ENCODE assay signal across 16 cellular contexts in the genomic region with DNA sequence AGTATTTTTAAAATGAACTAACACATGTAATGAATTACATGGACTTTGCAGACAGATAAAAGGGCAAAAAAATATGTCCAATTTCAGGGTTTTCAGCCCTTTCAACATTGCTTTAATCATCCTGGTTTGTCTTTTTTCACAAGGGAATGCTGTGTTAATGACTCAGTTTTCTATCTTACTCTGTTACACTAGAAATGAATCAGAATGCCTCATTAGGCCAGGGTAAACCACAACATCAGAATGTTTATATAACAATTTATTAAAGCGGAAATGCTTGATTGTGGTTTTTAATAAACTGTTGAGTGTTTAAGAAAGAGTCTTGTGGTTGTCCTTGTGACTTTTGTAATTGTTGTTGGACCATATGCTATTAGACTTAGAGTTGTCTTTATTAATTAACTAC. TPM values are rescaled to one million over a fixed set of nuclear protein-coding genes. Genes with fewer than 3 reads are reported as not detected.
DNase-seq lines count a peak whose midpoint lies in the region; ATAC-seq and TF ChIP-seq lines count a peak whose summit lies in the region.
"Had no signal": no experiment of that assay in that cellular context is flagged by ENCODE, and none has a peak within 500 bp of the region (broad histone marks: within the 10 kb centered on the region; RNA-seq: fewer than 3 reads in every experiment).

No MANE protein-coding gene starts in this region.

- H4K8ac ChIP-seq in IMR-90 (ENCODE audit: low read depth in 2 of 2, low read length in 2 of 2) = no peak overlapping the region

- H3K14ac ChIP-seq in IMR-90 (replicated peaks; ENCODE audit: low read depth, low read length) = no peak overlapping the region

- TF ChIP-seq RAD21 in IMR-90 (IDR thresholded peaks at IDR 0.05; ENCODE audit: low read length) = peak; percentile 7; the same call in 1 of the 2 replicates

- H2AFZ ChIP-seq in IMR-90 (replicated peaks; ENCODE audit: low read length, poor library complexity) (no peak overlapping the region), mammary epithelial cell (ENCODE audit: low read depth, low read length) (no peak overlapping the region)

- DNase-seq in AG08396 (ENCODE audit: low spot score) (peak; percentile 31), IMR-90 (peak; percentile 88), mammary epithelial cell (peak; percentile 84), foreskin melanocyte (peak; percentile 86), inferior parietal cortex (ENCODE audit: extremely low spot score) (no peak), MG63 (no peak), DMS53 treated with DMSO at 0.1 percent for 48 hours (lab: John Stamatoyannopoulos, UW; ENCODE audit: unreplicated experiment) (no peak)
- DNase-seq: activated CD4-positive, alpha-beta T cell treated with anti-CD3 and anti-CD28 coated beads, Interleukin-2, amount 50 U/mL, for 4 hours; AML-193; DMS79; KG1; occipital lobe; tibial artery had no signal

- H3K36me3 ChIP-seq in IMR-90 (ENCODE audit: control insufficient read depth, insufficient read depth, low read length) (peaks cover 46% of the 10 kb centered on the region), mammary epithelial cell (ENCODE audit: insufficient read depth, low read length) (peaks cover 22% of the 10 kb centered on the region), MG63 (peaks cover 75% of the 10 kb centered on the region)

- H3K9me3 ChIP-seq in IMR-90 (ENCODE audit: control insufficient read depth, insufficient read depth, low read length) (peaks cover 2% of the 10 kb centered on the region), mammary epithelial cell (replicated peaks; ENCODE audit: insufficient read depth, low read length) (no peaks in the 10 kb centered on the region), MG63 (no peaks in the 10 kb centered on the region)
- H3K9me3 ChIP-seq: ascending aorta, tibial artery had no signal

- H3K4me3 ChIP-seq in IMR-90 (ENCODE audit: insufficient read depth, low read depth, low read length) = no peak overlapping the region
- H3K4me3 ChIP-seq in mammary epithelial cell (replicated peaks in 1 of 3; ENCODE audit: insufficient read depth in 1 of 3, low read depth in 2 of 3, low read length in 3 of 3) = no peak overlapping the region
- no peak overlapping the region for H3K4me3 ChIP-seq in MG63
- H3K4me3 ChIP-seq: ascending aorta, tibial artery had no signal

- CTCF ChIA-PET in IMR-90 (lab: Yijun Ruan, JAX) = interaction anchor here (0.8 kb wide), 1 partner anchor 18 kb away, joined by 3 read pairs; no protein-coding TSS in a partner anchor
- CTCF ChIA-PET in mammary epithelial cell (lab: Charles Lee; ENCODE audit: low non-redundant PET) = no interaction called here

- no peak overlapping the region for H3K4ac ChIP-seq in IMR-90 (ENCODE audit: low read depth, low read length)

- H2AK9ac ChIP-seq in IMR-90 (replicated peaks; ENCODE audit: low read depth, low read length, poor library complexity) = no peak overlapping the region

- peak; percentile 86 for ATAC-seq in IMR-90 (ENCODE audit: low read depth)
- ATAC-seq in HG03469 (IDR thresholded peaks at IDR 0.05; ENCODE audit: unreplicated experiment) = no peak
- ATAC-seq: Right ventricle myocardium inferior had no signal

- TF ChIP-seq CTCF in IMR-90 (conservative IDR thresholded peaks at IDR 0.05; ENCODE audit: low read depth, low read length) (no peak), mammary epithelial cell (conservative IDR thresholded peaks at IDR 0.05 in 1 of 2, IDR thresholded peaks at IDR 0.05 in 1 of 2; ENCODE audit: extremely low read depth in 1 of 2, insufficient read depth in 1 of 2, low read depth in 1 of 2, low read length in 2 of 2) (no peak)

- H3K79me2 ChIP-seq in mammary epithelial cell (ENCODE audit: insufficient read depth, low read length) = peaks cover 2% of the 10 kb centered on the region

- no peak overlapping the region for H3K4me2 ChIP-seq in IMR-90 (ENCODE audit: low read depth, low read length)
- peak overlapping the region; percentile 13 for H3K4me2 ChIP-seq in mammary epithelial cell (ENCODE audit: insufficient read depth, low read depth, low read length)

- H3K9ac ChIP-seq in IMR-90 (ENCODE audit: low read depth, low read length) (no peak overlapping the region), mammary epithelial cell (ENCODE audit: insufficient read depth, low read length) (no peak overlapping the region)

- H2BK15ac ChIP-seq in IMR-90 (ENCODE audit: low read depth, low read length) = no peak overlapping the region

- H4K20me1 ChIP-seq in IMR-90 (ENCODE audit: insufficient read depth, low read length) (no peaks in the 10 kb centered on the region), mammary epithelial cell (ENCODE audit: insufficient read depth, low read length) (no peaks in the 10 kb centered on the region)

- no peak overlapping the region for H3K18ac ChIP-seq in IMR-90 (ENCODE audit: low read depth, low read length)

- H3K27me3 ChIP-seq in IMR-90 (ENCODE audit: control insufficient read depth, insufficient read depth, low read length) = no peaks in the 10 kb centered on the region
- no peaks in the 10 kb centered on the region for H3K27me3 ChIP-seq in mammary epithelial cell (ENCODE audit: insufficient read depth, low read length)
- H3K27me3 ChIP-seq in MG63 = no peaks in the 10 kb centered on the region
- H3K27me3 ChIP-seq: ascending aorta, tibial artery had no signal

- peaks cover 4% of the 10 kb centered on the region for H3K4me1 ChIP-seq in IMR-90 (ENCODE audit: control insufficient read depth, insufficient read depth, low read length)
- peaks cover 7% of the 10 kb centered on the region for H3K4me1 ChIP-seq in mammary epithelial cell (ENCODE audit: insufficient read depth, low read length)
- H3K4me1 ChIP-seq: ascending aorta, tibial artery had no signal

- in situ Hi-C loops in IMR-90 (cut with MboI; ENCODE audit: low sequenced_read_pairs) = no loop called here
- in situ Hi-C loops in mammary epithelial cell (cut with MboI; ENCODE audit: low sequenced_read_pairs in 2 of 2) = no loop called here

- no peak for TF ChIP-seq POLR2A in IMR-90 (IDR thresholded peaks at IDR 0.05; ENCODE audit: low read depth, low read length)

- POLR2A ChIA-PET in IMR-90 (lab: Charles Lee; ENCODE audit: unreplicated experiment) = no interaction called here

- H2BK20ac ChIP-seq in IMR-90 (ENCODE audit: low read depth, low read length) = no peak overlapping the region

- H3K56ac ChIP-seq in IMR-90 (ENCODE audit: extremely low read depth, insufficient read depth, low read length) = no peak overlapping the region

- no peak overlapping the region for H3K23ac ChIP-seq in IMR-90 (ENCODE audit: low read depth, low read length)

- peak overlapping the region; percentile 86 for H2BK5ac ChIP-seq in IMR-90 (ENCODE audit: low read depth, low read length, poor library complexity, severe bottlenecking)

- no peak overlapping the region for H4K5ac ChIP-seq in IMR-90 (ENCODE audit: low read depth, low read length)

- H3K27ac ChIP-seq in IMR-90 (ENCODE audit: insufficient read depth, low read length) (no peak overlapping the region), mammary epithelial cell (ENCODE audit: insufficient read depth, low read depth, low read length) (no peak overlapping the region)
- H3K27ac ChIP-seq: ascending aorta, tibial artery had no signal

- WGBS in IMR-90 (ENCODE audit: extremely low coverage in 2 of 2, insufficient read length in 1 of 2), 2 experiments = no CpG with 5 or more reads among the region's 1 CpG
- WGBS in mammary epithelial cell (ENCODE audit: low coverage, missing lambda C conversion rate) = 5% methylated on average over 1 of the region's 1 CpG

- no peaks in the 10 kb centered on the region for H3K9me1 ChIP-seq in IMR-90 (ENCODE audit: insufficient read depth, low read length)

- H2BK120ac ChIP-seq in IMR-90 (ENCODE audit: low read depth, low read length) = no peak overlapping the region

- BruUV-seq in IMR-90 (replicated peaks; lab: Mats Ljungman, UMichigan) = no TSS peak
- no TSS peak for BruUV-seq in mammary epithelial cell (replicated peaks; lab: Mats Ljungman, UMichigan)

- H4K91ac ChIP-seq in IMR-90 (ENCODE audit: insufficient read depth, low read depth, low read length) = no peak overlapping the region

- H3K79me1 ChIP-seq in IMR-90 (ENCODE audit: low read depth in 1 of 2, low read length in 2 of 2) = peaks cover 21 to 24% of the 10 kb centered on the region in 2 experiments

- no peak overlapping the region for H2AK5ac ChIP-seq in IMR-90 (ENCODE audit: low read depth, low read length)

- intact Hi-C loops in IMR-90 (cut with micrococcal nuclease) (loop anchor here (5.0 kb wide), 1 partner anchor 117 kb away; the partner anchor contains the start of gene PRRX1), mammary epithelial cell (cut with micrococcal nuclease) (no loop called here)

- dilution Hi-C loops in IMR-90 (cut with HindIII; ENCODE audit: low sequenced_read_pairs, unreplicated experiment) = no loop called here
- dilution Hi-C loops in mammary epithelial cell (cut with HindIII; ENCODE audit: low sequenced_read_pairs) = no loop called here

TF ChIP-seq in IMR-90, 13 proteins besides CTCF, POLR2A, EP300 and RAD21 (continues in another document):
- peak; percentile 76 for TF ChIP-seq FOS (IDR thresholded peaks at IDR 0.05; ENCODE audit: low read depth, low read length)
- no peak for TF ChIP-seq CHD1 (IDR thresholded peaks at IDR 0.05; ENCODE audit: low read depth, low read length)
- no peak for TF ChIP-seq NFE2L2 (IDR thresholded peaks at IDR 0.05; ENCODE audit: low read depth, low read length)
- TF ChIP-seq CEBPB (IDR thresholded peaks at IDR 0.05; ENCODE audit: low read depth, low read length) = peak; percentile 34; the same call in 1 of the 2 replicates
- TF ChIP-seq BHLHE40 (IDR thresholded peaks at IDR 0.05; ENCODE audit: low read depth, low read length) = 0 out of 2 replicates have a peak, but pooled peaks have one; percentile 38
- TF ChIP-seq RFX5 (IDR thresholded peaks at IDR 0.05; ENCODE audit: low read depth, low read length) = no peak
- TF ChIP-seq MAZ (IDR thresholded peaks at IDR 0.05; ENCODE audit: borderline replicate concordance, low read depth, low read length) = no peak
- TF ChIP-seq, protein P1, sequence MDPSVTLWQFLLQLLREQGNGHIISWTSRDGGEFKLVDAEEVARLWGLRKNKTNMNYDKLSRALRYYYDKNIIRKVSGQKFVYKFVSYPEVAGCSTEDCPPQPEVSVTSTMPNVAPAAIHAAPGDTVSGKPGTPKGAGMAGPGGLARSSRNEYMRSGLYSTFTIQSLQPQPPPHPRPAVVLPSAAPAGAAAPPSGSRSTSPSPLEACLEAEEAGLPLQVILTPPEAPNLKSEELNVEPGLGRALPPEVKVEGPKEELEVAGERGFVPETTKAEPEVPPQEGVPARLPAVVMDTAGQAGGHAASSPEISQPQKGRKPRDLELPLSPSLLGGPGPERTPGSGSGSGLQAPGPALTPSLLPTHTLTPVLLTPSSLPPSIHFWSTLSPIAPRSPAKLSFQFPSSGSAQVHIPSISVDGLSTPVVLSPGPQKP (IDR thresholded peaks at IDR 0.05; ENCODE audit: borderline replicate concordance, low read depth, low read length) = no peak

RNA-seq across cellular contexts. Expression of gene GORAB, which starts 13.5 kb away (rescaled TPM):
- total RNA-seq in IMR-90 (2012; rRNA removed) = 11.3 and 17.2 TPM in 2 replicates
- polyA plus RNA-seq in IMR-90 (2012; rRNA removed) = 11.0 and 14.0 TPM in 2 replicates
- 1.2 and 1.7 TPM in 2 replicates for polyA plus RNA-seq in IMR-90 (2012; cell fraction: cytosol; rRNA removed)
- polyA plus RNA-seq in IMR-90 (2012; cell fraction: nucleus; rRNA removed; ENCODE audit: low replicate concordance) = 4.9 and 81.0 TPM in 2 replicates
- 1 to 10 TPM; 8.3 to 9.2 TPM for total RNA-seq in mammary epithelial cell
- 4.1 TPM for polyA plus RNA-seq in mammary epithelial cell
- 35.5 TPM for polyA minus RNA-seq in mammary epithelial cell
- 5.0 and 11.3 TPM in 2 replicates for total RNA-seq in MG63 (2014; rRNA removed; shearing (Covaris generic); ENCODE audit: low replicate concordance)

Comparison
In these comparisons a context has a peak if more than half of its experiments do, and no peak if none do; other contexts are left out.
1. DNase-seq: peak in AG08396 (single experiment), IMR-90 (single experiment), mammary epithelial cell (single experiment) and foreskin melanocyte (single experiment); none in inferior parietal cortex (single experiment), MG63 (single experiment) and DMS53 treated with DMSO at 0.1 percent for 48 hours (single experiment).